Comparison of ENCODE assay signal across 8 cellular contexts in the genomic region with DNA sequence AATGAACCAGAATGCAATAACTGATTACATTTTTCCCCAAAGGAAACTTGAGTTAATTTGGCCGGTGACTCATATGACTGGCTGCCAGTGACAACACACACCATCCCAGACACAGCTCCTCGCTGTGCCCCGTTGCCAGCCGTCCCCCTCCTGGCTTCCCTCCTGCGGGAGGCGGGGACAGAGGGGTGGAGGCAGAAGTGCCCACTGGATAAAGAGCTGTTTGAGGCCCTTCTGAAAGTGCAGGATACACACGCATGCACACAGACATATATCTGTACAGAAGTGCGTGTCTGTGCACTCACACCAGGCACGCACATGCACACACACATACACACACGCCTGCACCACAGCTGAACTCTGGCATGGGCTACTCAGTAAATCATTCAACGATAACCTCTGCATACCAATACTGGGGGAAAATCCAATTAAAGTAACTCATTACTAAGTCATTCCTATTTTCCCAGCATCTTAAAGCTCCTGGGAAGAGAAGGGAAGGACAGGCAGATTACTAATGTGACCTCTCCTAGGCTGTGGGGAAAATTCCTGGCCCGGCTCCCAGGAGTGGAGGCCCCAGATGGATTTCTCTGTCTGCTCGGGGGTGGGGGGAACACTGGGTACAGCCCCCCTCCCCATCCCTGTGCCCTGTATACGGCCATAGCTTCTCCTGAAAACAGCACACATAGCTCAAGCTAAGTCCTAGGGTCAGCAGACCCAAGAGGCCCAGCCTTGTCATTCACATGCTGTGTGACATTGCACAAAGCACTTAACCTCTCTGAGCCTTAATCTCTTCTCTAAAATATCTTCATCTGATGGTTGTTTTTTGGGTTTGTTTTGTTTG. TPM values are rescaled to one million over a fixed set of nuclear protein-coding genes. Genes with fewer than 3 reads are reported as not detected.
DNase-seq lines count a peak whose midpoint lies in the region; ATAC-seq and TF ChIP-seq lines count a peak whose summit lies in the region.

No MANE protein-coding gene starts in this region.

- no peak for TF ChIP-seq POLR2A in heart left ventricle (IDR thresholded peaks at IDR 0.05)
- no peak for TF ChIP-seq POLR2A in spleen (IDR thresholded peaks at IDR 0.05)

- intact Hi-C loops in heart left ventricle (cut with DNase I) (loop anchor here in 4 of 10 donors (10.0 kb wide), 2 partner anchors 137 to 593 kb away; no protein-coding TSS in a partner anchor), spleen (cut with DNase I; ENCODE audit: low total_unique reads) (no loop called here)

- H3K36me3 ChIP-seq in heart left ventricle: no peaks in the 10 kb centered on the region
- no peaks in the 10 kb centered on the region for H3K36me3 ChIP-seq in spleen

- WGBS in heart left ventricle, 4 donors: 18 to 37% (median 23%) methylated on average over 12 to 14 of the region's 14 CpGs
- WGBS in spleen, 5 donors: 59 to 73% (median 64%) methylated on average over 14 of the region's 14 CpGs

- ATAC-seq in heart left ventricle: peak; percentile 88 to 96 (median 93)
- no peak for ATAC-seq in HG03039 (IDR thresholded peaks at IDR 0.05; ENCODE audit: unreplicated experiment)
- ATAC-seq in HG03108 (IDR thresholded peaks at IDR 0.05; ENCODE audit: unreplicated experiment): no peak

- H3K27me3 ChIP-seq in heart left ventricle (no peaks in the 10 kb centered on the region), spleen (replicated peaks in 1 of 7) (no peaks in the 10 kb centered on the region)

- H3K4me1 ChIP-seq in heart left ventricle (peaks cover 0 to 18% (median 10%) of the 10 kb centered on the region in 12 donors), spleen (peaks cover 0 to 4% (median 0%) of the 10 kb centered on the region in 6 donors)

- H3K9me3 ChIP-seq in heart left ventricle (no peaks in the 10 kb centered on the region), spleen (no peaks in the 10 kb centered on the region)

- TF ChIP-seq CTCF in heart left ventricle (IDR thresholded peaks at IDR 0.05) (no peak), spleen (IDR thresholded peaks at IDR 0.05 in 8 of 11, conservative IDR thresholded peaks at IDR 0.05 in 3 of 11) (no peak)

- no peak overlapping the region for H3K4me3 ChIP-seq in heart left ventricle
- no peak overlapping the region for H3K4me3 ChIP-seq in spleen

- DNase-seq in GOT3 (lab: John Stamatoyannopoulos, UW): peak; percentile 85
- peak; percentile 70 for DNase-seq in SW480 (ENCODE audit: low spot score)
- peak; percentile 53 to 78 (median 75) for DNase-seq in heart left ventricle
- DNase-seq in pulmonary artery endothelial cell (ENCODE audit: low read depth, low spot score): peak; percentile 24
- no peak for DNase-seq in spleen
- no peak for DNase-seq in NCI-H446 treated with DMSO at 0.1 percent for 48 hours (lab: John Stamatoyannopoulos, UW)

- H3K27ac ChIP-seq in heart left ventricle (peak overlapping the region in 2 of 12 donors; percentile 22 to 34), spleen (no peak overlapping the region)

RNA-seq across cellular contexts. Expression of a gene that starts 52.3 kb away (rescaled TPM):
- total RNA-seq in heart left ventricle: not detected
- not detected for polyA plus RNA-seq in heart left ventricle
- not detected in 2 replicates for total RNA-seq in pulmonary artery endothelial cell
- not detected for total RNA-seq in spleen
- not detected for polyA plus RNA-seq in spleen

Comparison
In these comparisons a context has a peak if more than half of its experiments do, and no peak if none do; other contexts are left out.
1. DNase-seq: peak in GOT3 (single experiment), SW480 (single experiment), heart left ventricle (5 of 5) and pulmonary artery endothelial cell (single experiment); none in spleen (single experiment) and NCI-H446 treated with DMSO at 0.1 percent for 48 hours (single experiment).
2. ATAC-seq: peak in heart left ventricle (4 of 4); none in HG03039 (single experiment) and HG03108 (single experiment).